7 cellular contexts compared by ENCODE assay signal in genomic region chr21:35204850-35205564, GRCh38.
A peak's percentile ranks its signal among the peaks of the same experiment; 100 is the strongest.
DNase-seq lines count a peak whose midpoint lies in the region; ATAC-seq and TF ChIP-seq lines count a peak whose summit lies in the region.

No MANE protein-coding gene starts in this region.

- H3K27ac ChIP-seq in GM23248, result peak overlapping the region; percentile 86
- peak overlapping the region; percentile 6 to 77 (median 62) for H3K27ac ChIP-seq in tibial nerve

- no peaks in the 10 kb centered on the region for H4K20me1 ChIP-seq in GM23248 (ENCODE audit: insufficient read depth)

- intact Hi-C loops in mucosa of descending colon (cut with DNase I, micrococcal nuclease), result no loop called here

- H3K4me1 ChIP-seq in GM23248 (ENCODE audit: insufficient read depth) (peaks cover 51% of the 10 kb centered on the region), mucosa of descending colon (ENCODE audit: low read depth) (peaks cover 7% of the 10 kb centered on the region), tibial nerve (peaks cover 0 to 41% (median 13%) of the 10 kb centered on the region in 4 donors)

- peak overlapping the region; percentile 59 for H3K9ac ChIP-seq in GM23248

- DNase-seq in GM23248 (peak; percentile 85), SIG-M5 (lab: John Stamatoyannopoulos, UW) (peak; percentile 50), dermis blood vessel endothelial cell (peak; percentile 74), mucosa of descending colon (peak; percentile 45 to 67 (median 51)), tibial nerve (ENCODE audit: low spot score in 2 of 2) (peak in 1 of 2 donors; percentile 34)
- DNase-seq in effector CD8-positive, alpha-beta T cell (lab: John Stamatoyannopoulos, UW), result no peak

- H3K79me2 ChIP-seq in GM23248 (ENCODE audit: insufficient read depth), result no peaks in the 10 kb centered on the region

- H3K27me3 ChIP-seq in GM23248 (replicated peaks; ENCODE audit: insufficient read depth) (no peaks in the 10 kb centered on the region), tibial nerve (no peaks in the 10 kb centered on the region)

- H3K9me2 ChIP-seq in GM23248 (ENCODE audit: insufficient read depth), result no peaks in the 10 kb centered on the region

- TF ChIP-seq EP300 in tibial nerve (IDR thresholded peaks at IDR 0.05), result peak in 1 of 2 donors; percentile 21

- TF ChIP-seq CTCF in mucosa of descending colon (IDR thresholded peaks at IDR 0.05) (no peak), tibial nerve (IDR thresholded peaks at IDR 0.05) (peak in 1 of 5 experiments; percentile 21)

- peaks cover 37% of the 10 kb centered on the region for H3F3A ChIP-seq in GM23248 (ENCODE audit: insufficient read depth)

- peak overlapping the region; percentile 51 for H3K4me3 ChIP-seq in GM23248
- no peak overlapping the region for H3K4me3 ChIP-seq in mucosa of descending colon
- H3K4me3 ChIP-seq in tibial nerve, result peak overlapping the region; percentile 7 to 39 (median 24)

- no peak for TF ChIP-seq POLR2A in tibial nerve (IDR thresholded peaks at IDR 0.05)

- ATAC-seq in mucosa of descending colon, result peak; percentile 63
- no peak for ATAC-seq in HG03139 (IDR thresholded peaks at IDR 0.05; ENCODE audit: unreplicated experiment)

- H3K36me3 ChIP-seq in GM23248 (ENCODE audit: low read depth) (no peaks in the 10 kb centered on the region), mucosa of descending colon (ENCODE audit: low read depth) (no peaks in the 10 kb centered on the region), tibial nerve (no peaks in the 10 kb centered on the region)

- in situ Hi-C loops in GM23248 (cut with MboI), result loop anchor here (25.0 kb wide), 2 partner anchors 318 to 632 kb away; no protein-coding TSS in a partner anchor

- H3K9me3 ChIP-seq in GM23248 (ENCODE audit: low read depth) (no peaks in the 10 kb centered on the region), mucosa of descending colon (no peaks in the 10 kb centered on the region), tibial nerve (no peaks in the 10 kb centered on the region)

- peak overlapping the region; percentile 82 for H2AFZ ChIP-seq in GM23248

- WGBS in GM23248 (ENCODE audit: low coverage in 1 of 2, low lambda C conversion rate in 2 of 2, missing lambda C conversion rate in 2 of 2), 2 experiments, result 12 to 13% methylated on average over 20 of the region's 20 CpGs
- 21 to 22% methylated on average over 20 of the region's 20 CpGs for WGBS in tibial nerve, 2 donors

- H3K4me2 ChIP-seq in GM23248 (ENCODE audit: unreplicated experiment), result peak overlapping the region; percentile 70
